ENCODE assay signal across 12 cellular contexts in genomic region chr5:36502608-36503007, GRCh38.
DNase-seq lines count a peak whose midpoint lies in the region; ATAC-seq and TF ChIP-seq lines count a peak whose summit lies in the region.
"Had no signal": no experiment of that assay in that cellular context is flagged by ENCODE, and none has a peak within 500 bp of the region (broad histone marks: within the 10 kb centered on the region; RNA-seq: fewer than 3 reads in every experiment).

No MANE protein-coding gene starts in this region.

- H3K27ac ChIP-seq in HCT116 (ENCODE audit: low read depth, low read length) = no peak overlapping the region
- H3K27ac ChIP-seq in SK-N-SH (ENCODE audit: low read depth in 2 of 2, low read length in 1 of 2) = no peak overlapping the region
- no peak overlapping the region for H3K27ac ChIP-seq in smooth muscle cell (ENCODE audit: low read depth)
- H3K27ac ChIP-seq: foreskin keratinocyte had no signal

- H3F3A ChIP-seq in SK-N-SH (replicated peaks; ENCODE audit: insufficient read depth) (no peaks in the 10 kb centered on the region), smooth muscle cell (ENCODE audit: low read depth) (no peaks in the 10 kb centered on the region)

- H3K9ac ChIP-seq in HCT116 (ENCODE audit: low read length) (no peak overlapping the region), SK-N-SH (no peak overlapping the region), smooth muscle cell (ENCODE audit: low read depth) (no peak overlapping the region)

- BruUV-seq in HCT116 (replicated peaks; lab: Mats Ljungman, UMichigan) = no TSS peak

- H3K4me3 ChIP-seq in HCT116 (replicated peaks in 1 of 2; ENCODE audit: low read depth in 1 of 2, low read length in 2 of 2) (no peak overlapping the region), SK-N-SH (ENCODE audit: low read depth in 2 of 2, low read length in 1 of 2) (no peak overlapping the region), fibroblast of the aortic adventitia (ENCODE audit: low read depth, low read length) (no peak overlapping the region), smooth muscle cell (no peak overlapping the region)

- H3K9me3 ChIP-seq in HCT116 (ENCODE audit: control insufficient read depth in 1 of 2, insufficient read depth in 1 of 2, low read depth in 1 of 2, low read length in 2 of 2) (no peaks in the 10 kb centered on the region), SK-N-SH (no peaks in the 10 kb centered on the region), smooth muscle cell (replicated peaks; ENCODE audit: low read depth) (no peaks in the 10 kb centered on the region)

- ATAC-seq in HCT116 = peak; percentile 52; the same call in 1 of the 2 replicates
- ATAC-seq in HG03025 (IDR thresholded peaks at IDR 0.05; ENCODE audit: low FRiP score, unreplicated experiment) = no peak
- ATAC-seq in GM21723 (IDR thresholded peaks at IDR 0.05; ENCODE audit: unreplicated experiment) = no peak
- ATAC-seq: activated naive CD8-positive, alpha-beta T cell treated with anti-CD3 and anti-CD28 coated beads, Interleukin-2, amount 50 U/mL, for 24 hours; foreskin keratinocyte had no signal

- no peaks in the 10 kb centered on the region for H3K79me2 ChIP-seq in HCT116 (ENCODE audit: insufficient read depth, low read length)
- no peaks in the 10 kb centered on the region for H3K79me2 ChIP-seq in SK-N-SH (ENCODE audit: insufficient read depth)
- no peaks in the 10 kb centered on the region for H3K79me2 ChIP-seq in smooth muscle cell (ENCODE audit: low read depth)

- no peak for TF ChIP-seq CTCF in HCT116 (IDR thresholded peaks at IDR 0.05 in 2 of 3, conservative IDR thresholded peaks at IDR 0.05 in 1 of 3; ENCODE audit: borderline replicate concordance in 1 of 3, insufficient read depth in 1 of 3, low read depth in 2 of 3, low read length in 2 of 3)
- TF ChIP-seq CTCF in SK-N-SH (IDR thresholded peaks at IDR 0.05) = no peak
- no peak for TF ChIP-seq CTCF in fibroblast of the aortic adventitia (IDR thresholded peaks at IDR 0.05; ENCODE audit: insufficient read depth, low read length)
- no peak for TF ChIP-seq CTCF in smooth muscle cell (IDR thresholded peaks at IDR 0.05; ENCODE audit: borderline replicate concordance, insufficient read depth, poor library complexity, severe bottlenecking)

- TF ChIP-seq EP300 in SK-N-SH (IDR thresholded peaks at IDR 0.05; ENCODE audit: borderline replicate concordance in 1 of 2, low read depth in 1 of 2, low read length in 1 of 2) = peak in 1 of 2 experiments; percentile 63; a peak in 1 of 4 replicates

- 0% methylated on average over 6 of the region's 6 CpGs for WGBS in SK-N-SH (ENCODE audit: low lambda C conversion rate)
- 35% methylated on average over 6 of the region's 6 CpGs for WGBS in smooth muscle cell (ENCODE audit: low lambda C conversion rate)

- POLR2A ChIA-PET in HCT116 (lab: Charles Lee) = no interaction called here
- POLR2A ChIA-PET in SK-N-SH (lab: Yijun Ruan, JAX) = no interaction called here

- no peaks in the 10 kb centered on the region for H3K27me3 ChIP-seq in HCT116 (ENCODE audit: insufficient read depth, low read length)
- H3K27me3 ChIP-seq in SK-N-SH (ENCODE audit: insufficient read depth) = peaks cover 21% of the 10 kb centered on the region; the same call in 1 of the 2 replicates
- H3K27me3 ChIP-seq in smooth muscle cell (ENCODE audit: low read depth) = no peaks in the 10 kb centered on the region
- H3K27me3 ChIP-seq: foreskin keratinocyte had no signal

- H3K9me2 ChIP-seq in HCT116 (ENCODE audit: insufficient read depth) (no peaks in the 10 kb centered on the region), SK-N-SH (no peaks in the 10 kb centered on the region)

- TF ChIP-seq POLR2A in HCT116 (IDR thresholded peaks at IDR 0.05; ENCODE audit: borderline replicate concordance, extremely low read depth, insufficient read depth, insufficient read length) = no peak

- H3K4me2 ChIP-seq in HCT116 (ENCODE audit: low read length) (no peak overlapping the region), SK-N-SH (peak overlapping the region; percentile 8; the same call in 1 of the 2 replicates), smooth muscle cell (peak overlapping the region; percentile 1)

- DNase-seq in HCT116 (ENCODE audit: low read depth, low spot score) = no peak
- no peak for DNase-seq in SK-N-SH
- DNase-seq in fibroblast of the aortic adventitia (ENCODE audit: low read depth) = peak; percentile 91
- no peak for DNase-seq in smooth muscle cell (lab: John Stamatoyannopoulos, UW; ENCODE audit: unreplicated experiment)
- no peak for DNase-seq in CD1c-positive myeloid dendritic cell (ENCODE audit: extremely low spot score)
- no peak for DNase-seq in T-helper 1 cell
- DNase-seq: activated naive CD8-positive, alpha-beta T cell treated with anti-CD3 and anti-CD28 coated beads, Interleukin-2, amount 50 U/mL, for 24 hours; NCI-H510A treated with DMSO at 0.1 percent for 48 hours; retina had no signal

- CTCF ChIA-PET in HCT116 (lab: Charles Lee) (no interaction called here), SK-N-SH (lab: Yijun Ruan, JAX) (interaction anchor here (0.7 to 1.7 kb wide), 4 partner anchors 190 to 424 kb away, joined by 3 to 6 read pairs (median 3); partner anchors contain the start of gene NADK2)

- no peak for TF ChIP-seq RAD21 in HCT116 (IDR thresholded peaks at IDR 0.05; ENCODE audit: low read depth)
- no peak for TF ChIP-seq RAD21 in SK-N-SH (IDR thresholded peaks at IDR 0.05; ENCODE audit: low read length)

- intact Hi-C loops in HCT116 (cut with micrococcal nuclease) = no loop called here

- H4K20me1 ChIP-seq in HCT116 (ENCODE audit: insufficient read depth) (no peaks in the 10 kb centered on the region), SK-N-SH (ENCODE audit: insufficient read depth) (no peaks in the 10 kb centered on the region), smooth muscle cell (ENCODE audit: low read depth) (no peaks in the 10 kb centered on the region)

- RAD21 ChIA-PET in HCT116 (lab: Charles Lee; ENCODE audit: low non-redundant PET in 1 of 2, low total read pairs in 2 of 2, uncharacterized antibody in 2 of 2, unreplicated experiment in 2 of 2) = no interaction called here

- H2AFZ ChIP-seq in HCT116 (ENCODE audit: low read depth, low read length, poor library complexity, severe bottlenecking) (no peak overlapping the region), SK-N-SH (ENCODE audit: low read depth) (no peak overlapping the region), smooth muscle cell (ENCODE audit: low read depth) (no peak overlapping the region)

- no peaks in the 10 kb centered on the region for H3K36me3 ChIP-seq in HCT116 (ENCODE audit: control insufficient read depth in 1 of 2, insufficient read depth in 2 of 2, low read length in 2 of 2)
- no peaks in the 10 kb centered on the region for H3K36me3 ChIP-seq in SK-N-SH (replicated peaks in 1 of 2; ENCODE audit: control insufficient read depth in 1 of 2, insufficient read depth in 2 of 2, low read length in 1 of 2)
- no peaks in the 10 kb centered on the region for H3K36me3 ChIP-seq in smooth muscle cell (ENCODE audit: low read depth)

- H3K4me1 ChIP-seq in HCT116 (ENCODE audit: control insufficient read depth in 1 of 2, insufficient read depth in 2 of 2, low read length in 2 of 2) = peaks cover 0 to 8% of the 10 kb centered on the region in 2 experiments; a peak in 2 of 4 replicates
- no peaks in the 10 kb centered on the region; a peak in 1 of 4 replicates for H3K4me1 ChIP-seq in SK-N-SH (ENCODE audit: control insufficient read depth in 1 of 2, insufficient read depth in 2 of 2, low read depth in 1 of 2, low read length in 1 of 2)
- H3K4me1 ChIP-seq in smooth muscle cell (ENCODE audit: low read depth) = no peaks in the 10 kb centered on the region

TF ChIP-seq in HCT116, 20 proteins besides CTCF, POLR2A, EP300 and RAD21 (continues in another document):
- TF ChIP-seq CEBPB (IDR thresholded peaks at IDR 0.05; ENCODE audit: low read depth) = no peak

TF ChIP-seq in SK-N-SH, 30 proteins besides CTCF, POLR2A, EP300 and RAD21 (continues in another document):
- TF ChIP-seq SMC3 (IDR thresholded peaks at IDR 0.05; ENCODE audit: low read depth, low read length) = no peak
- 0 out of 2 replicates have a peak, but pooled peaks have one; percentile 22 for TF ChIP-seq TAF1 (IDR thresholded peaks at IDR 0.05; ENCODE audit: borderline replicate concordance, low read depth, low read length)
- no peak for TF ChIP-seq EZH2phosphoT487 (IDR thresholded peaks at IDR 0.05; ENCODE audit: borderline replicate concordance, low read depth)
- no peak for TF ChIP-seq RCOR1 (IDR thresholded peaks at IDR 0.05; ENCODE audit: low read length)
- TF ChIP-seq TEAD4 (IDR thresholded peaks at IDR 0.05; ENCODE audit: borderline replicate concordance, insufficient read depth) = peak; percentile 82
- peak; percentile 87 for TF ChIP-seq TCF12 (IDR thresholded peaks at IDR 0.05)
- peak; percentile 84 for TF ChIP-seq NFIC (IDR thresholded peaks at IDR 0.05; ENCODE audit: borderline replicate concordance)
- no peak for TF ChIP-seq IRF3 (IDR thresholded peaks at IDR 0.05; ENCODE audit: low read depth, low read length)
- no peak for TF ChIP-seq RFX5 (IDR thresholded peaks at IDR 0.05; ENCODE audit: low read length)
- TF ChIP-seq USF1 (IDR thresholded peaks at IDR 0.05; ENCODE audit: borderline replicate concordance, low read depth) = peak; percentile 38; the same call in 1 of the 2 replicates

Comparison
In these comparisons a context has a peak if more than half of its experiments do, and no peak if none do; other contexts are left out.
1. Of the 11 proteins assayed by ChIP-seq in both SK-N-SH and HCT116: peak only in SK-N-SH: JUND, MAX, POLR2AphosphoS5, REST, SIN3A and ZBTB33; only in HCT116: none; in both: none; in neither: 5.